In genomic region chr6:149940673-149940984, GRCh38 we compare ENCODE assay signal across 19 cellular contexts. TPM values are rescaled to one million over a fixed set of nuclear protein-coding genes. Genes with fewer than 3 reads are reported as not detected.
DNase-seq lines count a peak whose midpoint lies in the region; ATAC-seq and TF ChIP-seq lines count a peak whose summit lies in the region.
"Had no signal": no experiment of that assay in that cellular context is flagged by ENCODE, and none has a peak within 500 bp of the region (broad histone marks: within the 10 kb centered on the region; RNA-seq: fewer than 3 reads in every experiment).

No MANE protein-coding gene starts in this region.

- no peaks in the 10 kb centered on the region for H3K9me3 Mint-ChIP-seq in activated naive CD4-positive, alpha-beta T cell treated with anti-CD3 and anti-CD28 coated beads, Interleukin-2, amount 10 ng/mL, durations not matched to agents 7 days and 5 days
- no peaks in the 10 kb centered on the region for H3K9me3 Mint-ChIP-seq in activated naive CD4-positive, alpha-beta T cell treated with anti-CD3 and anti-CD28 coated beads, Interleukin-2, amount 50 U/mL, for 72 hours
- no peaks in the 10 kb centered on the region for H3K9me3 Mint-ChIP-seq in activated T-cell treated with anti-CD3 and anti-CD28 coated beads, Interleukin-2, amount 50 U/mL, for 4 hours
- no peaks in the 10 kb centered on the region for H3K9me3 Mint-ChIP-seq in type B pancreatic cell

- H3K4me3 Mint-ChIP-seq in activated naive CD4-positive, alpha-beta T cell treated with anti-CD3 and anti-CD28 coated beads, Interleukin-2, amount 10 ng/mL, durations not matched to agents 7 days and 5 days = peak overlapping the region; percentile 26
- H3K4me3 Mint-ChIP-seq in activated T-cell treated with anti-CD3 and anti-CD28 coated beads, Interleukin-2, amount 50 U/mL, for 4 hours = peak overlapping the region; percentile 40
- H3K4me3 Mint-ChIP-seq in type B pancreatic cell = peak overlapping the region; percentile 75

- DNase-seq in activated naive CD4-positive, alpha-beta T cell treated with anti-CD3 and anti-CD28 coated beads, Interleukin-2, amount 10 ng/mL, durations not matched to agents 7 days and 5 days = no peak
- DNase-seq in activated naive CD4-positive, alpha-beta T cell treated with anti-CD3 and anti-CD28 coated beads, Interleukin-2, amount 50 U/mL, for 72 hours (ENCODE audit: low spot score in 2 of 2) = no peak
- no peak for DNase-seq in activated T-cell treated with anti-CD3 and anti-CD28 coated beads, Interleukin-2, amount 50 U/mL, for 4 hours
- DNase-seq in type B pancreatic cell (ENCODE audit: extremely low spot score, unreplicated experiment) (no peak), MV-4-11 (lab: John Stamatoyannopoulos, UW) (no peak), SIG-M5 (lab: John Stamatoyannopoulos, UW) (no peak)
- no peak for DNase-seq in activated CD4-positive, alpha-beta T cell treated with anti-CD3 and anti-CD28 coated beads for 48 hours
- DNase-seq: activated CD4-positive, alpha-beta T cell treated with anti-CD3 and anti-CD28 coated beads for 1 hour; brain microvascular endothelial cell; hippocampal formation; left colon; NCI-H2029 treated with DMSO at 0.1 percent for 48 hours; psoas muscle; stimulated activated CD4-positive, alpha-beta T cell treated with anti-CD3 and anti-CD28 coated beads, Interleukin-15, amount 100 ng/mL, for 24 hours; SW 1271 had no signal

- CTCF ChIA-PET in activated naive CD4-positive, alpha-beta T cell treated with anti-CD3 and anti-CD28 coated beads, Interleukin-2, amount 10 ng/mL, durations not matched to agents 7 days and 5 days (lab: Charles Lee) = no interaction called here

- H3K4me1 ChIP-seq in iPS-15b (ENCODE audit: control insufficient read depth, insufficient read depth, low read length) = no peaks in the 10 kb centered on the region
- H3K4me1 ChIP-seq: psoas muscle had no signal

- no peaks in the 10 kb centered on the region for H3K36me3 ChIP-seq in iPS-15b (ENCODE audit: control insufficient read depth, insufficient read depth, low read length)
- H3K36me3 ChIP-seq: brain microvascular endothelial cell, vagina had no signal

- H3K4me1 Mint-ChIP-seq in activated naive CD4-positive, alpha-beta T cell treated with anti-CD3 and anti-CD28 coated beads, Interleukin-2, amount 10 ng/mL, durations not matched to agents 7 days and 5 days = peaks cover 59% of the 10 kb centered on the region
- peaks cover 27% of the 10 kb centered on the region for H3K4me1 Mint-ChIP-seq in activated T-cell treated with anti-CD3 and anti-CD28 coated beads, Interleukin-2, amount 50 U/mL, for 4 hours (ENCODE audit: low read depth)
- peaks cover 9% of the 10 kb centered on the region for H3K4me1 Mint-ChIP-seq in type B pancreatic cell (ENCODE audit: unreplicated experiment)

- ATAC-seq in activated naive CD4-positive, alpha-beta T cell treated with anti-CD3 and anti-CD28 coated beads, Interleukin-2, amount 50 U/mL, for 72 hours = no peak
- ATAC-seq in activated T-cell treated with anti-CD3 and anti-CD28 coated beads, Interleukin-2, amount 50 U/mL, for 4 hours = no peak
- ATAC-seq: HCT116, left colon, Panc1 had no signal

- peaks cover 5% of the 10 kb centered on the region for H3K36me3 Mint-ChIP-seq in activated naive CD4-positive, alpha-beta T cell treated with anti-CD3 and anti-CD28 coated beads, Interleukin-2, amount 10 ng/mL, durations not matched to agents 7 days and 5 days
- H3K36me3 Mint-ChIP-seq in activated naive CD4-positive, alpha-beta T cell treated with anti-CD3 and anti-CD28 coated beads, Interleukin-2, amount 50 U/mL, for 72 hours = peaks cover 0 to 4% of the 10 kb centered on the region in 2 donors
- H3K36me3 Mint-ChIP-seq in activated T-cell treated with anti-CD3 and anti-CD28 coated beads, Interleukin-2, amount 50 U/mL, for 4 hours (ENCODE audit: insufficient read depth) = peaks cover 2% of the 10 kb centered on the region
- peaks cover 3% of the 10 kb centered on the region for H3K36me3 Mint-ChIP-seq in type B pancreatic cell

- peak overlapping the region; percentile 62 for H3K4me3 ChIP-seq in iPS-15b (ENCODE audit: low read depth, low read length)

- H3K27me3 Mint-ChIP-seq in activated naive CD4-positive, alpha-beta T cell treated with anti-CD3 and anti-CD28 coated beads, Interleukin-2, amount 10 ng/mL, durations not matched to agents 7 days and 5 days = peaks cover 85% of the 10 kb centered on the region
- H3K27me3 Mint-ChIP-seq in activated T-cell treated with anti-CD3 and anti-CD28 coated beads, Interleukin-2, amount 50 U/mL, for 4 hours (ENCODE audit: low read depth) = peaks cover 57% of the 10 kb centered on the region
- peaks cover 90% of the 10 kb centered on the region for H3K27me3 Mint-ChIP-seq in type B pancreatic cell

- peaks cover 89% of the 10 kb centered on the region for H3K27me3 ChIP-seq in iPS-15b (ENCODE audit: control insufficient read depth, insufficient read depth, low read length)

- H3K9ac ChIP-seq in iPS-15b (ENCODE audit: low read depth, low read length) = no peak overlapping the region

- H3K9me3 ChIP-seq in iPS-15b (ENCODE audit: control insufficient read depth, insufficient read depth, low read length) = no peaks in the 10 kb centered on the region
- H3K9me3 ChIP-seq: psoas muscle, vagina had no signal

- no peak overlapping the region for H3K27ac Mint-ChIP-seq in activated naive CD4-positive, alpha-beta T cell treated with anti-CD3 and anti-CD28 coated beads, Interleukin-2, amount 10 ng/mL, durations not matched to agents 7 days and 5 days
- no peak overlapping the region for H3K27ac Mint-ChIP-seq in activated naive CD4-positive, alpha-beta T cell treated with anti-CD3 and anti-CD28 coated beads, Interleukin-2, amount 50 U/mL, for 72 hours
- no peak overlapping the region for H3K27ac Mint-ChIP-seq in type B pancreatic cell

- TF ChIP-seq CTCF in type B pancreatic cell (conservative IDR thresholded peaks at IDR 0.05) = no peak

RNA-seq across cellular contexts. Expression of gene ULBP2, which starts 1.2 kb away (rescaled TPM):
- total RNA-seq in activated naive CD4-positive, alpha-beta T cell treated with anti-CD3 and anti-CD28 coated beads, Interleukin-2, amount 50 U/mL, for 72 hours = under 1 TPM; 0.18 to 0.66 TPM
- total RNA-seq in activated T-cell treated with anti-CD3 and anti-CD28 coated beads, Interleukin-2, amount 50 U/mL, for 4 hours = under 1 TPM; 0.43 to 0.87 (median 0.51) TPM
- 1.4 TPM in 1 of 2 replicates, not detected in the other for total RNA-seq in type B pancreatic cell (ENCODE audit: low replicate concordance)
- total RNA-seq: vagina had no signal

RNA-seq across cellular contexts. Expression of gene RAET1G, which starts 17.7 kb away (rescaled TPM):
- not detected for total RNA-seq in activated naive CD4-positive, alpha-beta T cell treated with anti-CD3 and anti-CD28 coated beads, Interleukin-2, amount 50 U/mL, for 72 hours
- not detected for total RNA-seq in activated T-cell treated with anti-CD3 and anti-CD28 coated beads, Interleukin-2, amount 50 U/mL, for 4 hours
- 0.53 and 2.1 TPM in 2 replicates for total RNA-seq in type B pancreatic cell (ENCODE audit: low replicate concordance)
- total RNA-seq: left colon had no signal

RNA-seq across cellular contexts. Expression of gene ULBP1, which starts 23.1 kb away (rescaled TPM):
- total RNA-seq in activated naive CD4-positive, alpha-beta T cell treated with anti-CD3 and anti-CD28 coated beads, Interleukin-2, amount 50 U/mL, for 72 hours = under 1 TPM; 0.77 to 0.99 TPM
- 1 to 10 TPM in 2 of 3 donors, under 1 TPM in 1; 0.83 to 1.3 (median 1.2) TPM for total RNA-seq in activated T-cell treated with anti-CD3 and anti-CD28 coated beads, Interleukin-2, amount 50 U/mL, for 4 hours
- 0.48 and 8.2 TPM in 2 replicates for total RNA-seq in type B pancreatic cell (ENCODE audit: low replicate concordance)
- total RNA-seq: vagina had no signal

RNA-seq across cellular contexts. Expression of gene RAET1E, which starts 42.7 kb away (rescaled TPM):
- under 1 TPM in 1 of 2 donors, not detected in 1; 0.11 TPM for total RNA-seq in activated naive CD4-positive, alpha-beta T cell treated with anti-CD3 and anti-CD28 coated beads, Interleukin-2, amount 50 U/mL, for 72 hours
- total RNA-seq in activated T-cell treated with anti-CD3 and anti-CD28 coated beads, Interleukin-2, amount 50 U/mL, for 4 hours = not detected
- total RNA-seq in type B pancreatic cell (ENCODE audit: low replicate concordance) = 1.2 TPM in 1 of 2 replicates, not detected in the other
